11 cellular contexts compared by ENCODE assay signal in the genomic region with DNA sequence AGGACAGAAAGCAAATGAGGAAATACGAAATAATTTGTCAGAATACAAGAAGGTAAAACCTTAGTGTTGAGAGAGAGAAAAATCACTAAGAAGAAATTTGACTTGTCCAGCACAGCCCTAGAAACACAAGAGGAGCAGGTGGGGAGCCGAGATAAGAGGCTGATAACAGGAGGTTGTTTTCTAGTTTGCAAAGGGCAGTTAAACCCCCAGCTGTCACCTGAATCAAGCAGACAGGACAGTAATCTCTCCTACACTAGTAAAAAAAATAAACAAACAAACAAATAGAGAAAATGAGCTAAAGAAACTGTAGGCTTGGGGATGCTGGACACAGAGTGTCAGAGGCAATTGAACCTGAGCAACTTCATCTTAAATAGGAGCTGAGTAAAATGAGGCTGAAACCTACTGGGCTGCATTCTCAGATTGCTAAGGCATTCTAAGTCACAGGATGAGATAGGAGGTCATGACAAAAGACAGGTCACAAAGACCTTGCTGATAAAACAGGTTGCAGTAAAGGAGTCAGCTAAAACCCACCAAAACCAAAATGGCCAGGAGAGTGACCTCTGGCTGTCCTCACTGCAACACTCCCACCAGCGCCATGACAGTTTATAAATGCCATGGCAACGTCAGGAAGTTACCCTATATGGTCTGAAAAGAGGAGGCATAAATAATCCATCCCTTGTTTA.
"Had no signal": no experiment of that assay in that cellular context is flagged by ENCODE, and none has a peak within 500 bp of the region (broad histone marks: within the 10 kb centered on the region; RNA-seq: fewer than 3 reads in every experiment).

No MANE protein-coding gene starts in this region.

- ATAC-seq: gastrocnemius medialis; naive thymus-derived CD4-positive, alpha-beta T cell had no signal

- H3K79me2 ChIP-seq: parathyroid adenoma had no signal

- H3K9ac ChIP-seq: parathyroid adenoma had no signal

- H3K27ac ChIP-seq: colonic mucosa, gastrocnemius medialis, parathyroid adenoma, skin epidermis, tibial artery had no signal

- H3K9me3 ChIP-seq: colonic mucosa, gastrocnemius medialis, tibial artery had no signal

- H3K4me3 ChIP-seq: colonic mucosa, gastrocnemius medialis, lung, skin epidermis, tibial artery had no signal

- H3K4me1 ChIP-seq: colonic mucosa, gastrocnemius medialis had no signal

- DNase-seq: activated CD4-positive, alpha-beta T cell treated with anti-CD3 and anti-CD28 coated beads, Interleukin-2, amount 50 U/mL, for 1 hour; activated CD4-positive, CD25-positive, alpha-beta regulatory T cell; activated naive CD4-positive, alpha-beta T cell treated with anti-CD3 and anti-CD28 coated beads, Interleukin-2, amount 10 ng/mL, durations not matched to agents 7 days and 5 days; caudate nucleus; colonic mucosa; gastrocnemius medialis; naive thymus-derived CD4-positive, alpha-beta T cell; tibial artery had no signal

- H2AFZ ChIP-seq: parathyroid adenoma had no signal

- H3K27me3 ChIP-seq: colonic mucosa, gastrocnemius medialis, tibial artery had no signal

- H3K36me3 ChIP-seq: colonic mucosa, gastrocnemius medialis, tibial artery had no signal
